ENCODE assay signal across 7 cellular contexts in the genomic region with DNA sequence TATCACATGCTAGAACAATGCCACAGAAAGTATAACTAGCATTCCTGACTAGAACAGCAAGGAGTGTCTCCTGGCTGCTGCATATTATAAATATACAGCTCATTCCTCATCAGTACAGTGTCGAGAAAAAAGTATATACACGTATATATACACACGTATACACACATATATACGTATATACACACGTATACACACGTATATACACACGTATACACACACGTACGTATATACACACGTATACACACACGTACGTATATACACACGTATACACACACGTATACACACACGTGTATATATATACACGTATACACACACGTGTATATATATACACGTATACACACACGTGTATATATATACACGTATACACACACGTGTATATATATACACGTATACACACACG. TPM values are rescaled to one million over a fixed set of nuclear protein-coding genes. Genes with fewer than 3 reads are reported as not detected.
DNase-seq lines count a peak whose midpoint lies in the region; ATAC-seq, FAIRE-seq and TF ChIP-seq lines count a peak whose summit lies in the region.
"Not testable (repeated sequence)": the region's sequence is repeated elsewhere in the genome, so short reads cannot be mapped to it uniquely, and the experiment has no call there.

No MANE protein-coding gene starts in this region.

- peak overlapping the region; percentile 32; the same call in 1 of the 2 replicates for H3K4me3 ChIP-seq in SK-N-MC
- not testable (repeated sequence) for H3K4me3 ChIP-seq in left lung
- peak overlapping the region in 1 of 8 donors; percentile 9 for H3K4me3 ChIP-seq in spleen

- H3K9me3 ChIP-seq in SK-N-MC (ENCODE audit: low read depth, low read length); left lung; spleen: not testable (repeated sequence)

- H3K4me3 Mint-ChIP-seq in activated T-helper 17 cell treated with anti-CD3 and anti-CD28 coated beads, Interleukin-2, amount 50 U/mL, for 72 hours: peak overlapping the region; percentile 38
- not testable (repeated sequence) for H3K4me3 Mint-ChIP-seq in natural killer cell treated with Interleukin-12 subunit alpha and Interleukin-12 subunit beta and Interleukin-15 and Interleukin-18, amount 100 ng/mL, for 72 hours

- not testable (repeated sequence) for TF ChIP-seq CTCF in left lung (IDR thresholded peaks at IDR 0.05); spleen (IDR thresholded peaks at IDR 0.05 in 8 of 11, conservative IDR thresholded peaks at IDR 0.05 in 3 of 11)

- not testable (repeated sequence) for H3K9me3 Mint-ChIP-seq in activated T-helper 17 cell treated with anti-CD3 and anti-CD28 coated beads, Interleukin-2, amount 50 U/mL, for 72 hours; natural killer cell treated with Interleukin-12 subunit alpha and Interleukin-12 subunit beta and Interleukin-15 and Interleukin-18, amount 100 ng/mL, for 72 hours

- peak overlapping the region; percentile 55 for H3K27ac Mint-ChIP-seq in activated T-helper 17 cell treated with anti-CD3 and anti-CD28 coated beads, Interleukin-2, amount 50 U/mL, for 72 hours
- H3K27ac Mint-ChIP-seq in natural killer cell treated with Interleukin-12 subunit alpha and Interleukin-12 subunit beta and Interleukin-15 and Interleukin-18, amount 100 ng/mL, for 72 hours: peak overlapping the region; percentile 36 to 70

- H3K27ac ChIP-seq in SK-N-MC (peak overlapping the region; percentile 86), left lung (peak overlapping the region; percentile 57 to 63), spleen (peak overlapping the region in 7 of 8 donors; percentile 22 to 61 (median 51))

- H3K27me3 ChIP-seq in left lung; spleen (replicated peaks in 1 of 7): not testable (repeated sequence)

- intact Hi-C loops in left lung (cut with DNase I): not testable (repeated sequence)
- intact Hi-C loops in spleen (cut with DNase I; ENCODE audit: low total_unique reads): loop anchor here (2.0 kb wide), 1 partner anchor 34 kb away; no protein-coding TSS in a partner anchor

- WGBS in spleen, 5 donors: 81 to 88% (median 85%) methylated on average over 20 to 23 of the region's 23 CpGs

- not testable (repeated sequence) for ATAC-seq in activated T-helper 17 cell treated with anti-CD3 and anti-CD28 coated beads, Interleukin-2, amount 50 U/mL, for 72 hours (replicated peaks); left lung; natural killer cell treated with Interleukin-12 subunit alpha and Interleukin-12 subunit beta and Interleukin-15 and Interleukin-18, amount 100 ng/mL, for 72 hours

- peak; percentile 52 for FAIRE-seq in GM19239 (lab: Jason Lieb, UNC)

- DNase-seq in GM19239 (ENCODE audit: insufficient read length, low spot score); SK-N-MC (ENCODE audit: low read depth, low spot score); left lung; natural killer cell treated with Interleukin-12 subunit alpha and Interleukin-12 subunit beta and Interleukin-15 and Interleukin-18, amount 100 ng/mL, for 72 hours (ENCODE audit: low spot score); spleen: not testable (repeated sequence)
- peak; percentile 4 for DNase-seq in dermis blood vessel endothelial cell

- peaks cover 15 to 72% of the 10 kb centered on the region in 2 donors for H3K4me1 ChIP-seq in left lung
- peaks cover 59 to 88% (median 78%) of the 10 kb centered on the region in 6 donors for H3K4me1 ChIP-seq in spleen

- H3K4me1 Mint-ChIP-seq in activated T-helper 17 cell treated with anti-CD3 and anti-CD28 coated beads, Interleukin-2, amount 50 U/mL, for 72 hours: peaks cover 46% of the 10 kb centered on the region
- H3K4me1 Mint-ChIP-seq in natural killer cell treated with Interleukin-12 subunit alpha and Interleukin-12 subunit beta and Interleukin-15 and Interleukin-18, amount 100 ng/mL, for 72 hours (ENCODE audit: low read depth in 2 of 2): peaks cover 44 to 52% of the 10 kb centered on the region in 2 donors

- H3K27me3 Mint-ChIP-seq in activated T-helper 17 cell treated with anti-CD3 and anti-CD28 coated beads, Interleukin-2, amount 50 U/mL, for 72 hours; natural killer cell treated with Interleukin-12 subunit alpha and Interleukin-12 subunit beta and Interleukin-15 and Interleukin-18, amount 100 ng/mL, for 72 hours: not testable (repeated sequence)

- peaks cover 54% of the 10 kb centered on the region for H3K36me3 Mint-ChIP-seq in activated T-helper 17 cell treated with anti-CD3 and anti-CD28 coated beads, Interleukin-2, amount 50 U/mL, for 72 hours (ENCODE audit: low read depth)
- not testable (repeated sequence) for H3K36me3 Mint-ChIP-seq in natural killer cell treated with Interleukin-12 subunit alpha and Interleukin-12 subunit beta and Interleukin-15 and Interleukin-18, amount 100 ng/mL, for 72 hours

- H3K9ac ChIP-seq in SK-N-MC (ENCODE audit: insufficient read length): peak overlapping the region; percentile 34

- TF ChIP-seq POLR2A in spleen (IDR thresholded peaks at IDR 0.05): not testable (repeated sequence)

- H3K36me3 ChIP-seq in SK-N-MC (ENCODE audit: insufficient read depth, low read length): peaks cover 22% of the 10 kb centered on the region
- not testable (repeated sequence) for H3K36me3 ChIP-seq in left lung, spleen

RNA-seq across cellular contexts. Expression of a gene that starts 5.9 kb away (rescaled TPM):
- total RNA-seq in activated T-helper 17 cell treated with anti-CD3 and anti-CD28 coated beads, Interleukin-2, amount 50 U/mL, for 72 hours: 10 to 100 TPM; 43.5 to 66.7 TPM
- 55.1 and 120 TPM in 2 replicates for total RNA-seq in dermis blood vessel endothelial cell
- 10 to 100 TPM; 56.2 to 68.2 TPM for total RNA-seq in left lung
- total RNA-seq in natural killer cell treated with Interleukin-12 subunit alpha and Interleukin-12 subunit beta and Interleukin-15 and Interleukin-18, amount 100 ng/mL, for 72 hours: 10 to 100 TPM; 42.7 to 48.4 TPM
- total RNA-seq in spleen: 10 to 100 TPM; 64.8 to 91.3 (median 78.5) TPM
- 10 to 100 TPM; 23.9 to 35.6 (median 27.8) TPM for polyA plus RNA-seq in spleen
